Comparison of ENCODE assay signal across 8 cellular contexts in genomic region chr5:893137-893506, GRCh38. TPM values are rescaled to one million over a fixed set of nuclear protein-coding genes. Genes with fewer than 3 reads are reported as not detected.
A peak's percentile ranks its signal among the peaks of the same experiment; 100 is the strongest.
DNase-seq lines count a peak whose midpoint lies in the region; ATAC-seq, FAIRE-seq and TF ChIP-seq lines count a peak whose summit lies in the region.

No MANE protein-coding gene starts in this region.

- H3K4me3 ChIP-seq in SK-N-SH (ENCODE audit: low read depth in 2 of 2, low read length in 1 of 2) = peak overlapping the region; percentile 88 to 92

- no peaks in the 10 kb centered on the region for H3K9me3 ChIP-seq in SK-N-SH

- no peak for TF ChIP-seq CTCF in SK-N-SH (IDR thresholded peaks at IDR 0.05)
- no peak for TF ChIP-seq CTCF in glutamatergic neuron (IDR thresholded peaks at IDR 0.05; ENCODE audit: partially characterized antibody, unreplicated experiment)

- no peaks in the 10 kb centered on the region for H3K36me3 Mint-ChIP-seq in glutamatergic neuron (ENCODE audit: unreplicated experiment)
- H3K36me3 Mint-ChIP-seq in stimulated activated memory B cell treated with anti-CD40 and anti-IgM and Interleukin-4, amounts not matched to agents 10 μg/mL and 1 μg/mL and 100 μg/mL, for 72 hours = peaks cover 40% of the 10 kb centered on the region

- H3K9me2 ChIP-seq in SK-N-SH = no peaks in the 10 kb centered on the region

- TF ChIP-seq EP300 in SK-N-SH (IDR thresholded peaks at IDR 0.05; ENCODE audit: borderline replicate concordance in 1 of 2, low read depth in 1 of 2, low read length in 1 of 2) = no peak

- no peak overlapping the region for H3K27ac Mint-ChIP-seq in glutamatergic neuron (ENCODE audit: unreplicated experiment)
- H3K27ac Mint-ChIP-seq in stimulated activated memory B cell treated with anti-CD40 and anti-IgM and Interleukin-4, amounts not matched to agents 10 μg/mL and 1 μg/mL and 100 μg/mL, for 72 hours = no peak overlapping the region

- no peak overlapping the region for H2AFZ ChIP-seq in SK-N-SH (ENCODE audit: low read depth)

- peaks cover 73% of the 10 kb centered on the region for H3K79me2 ChIP-seq in SK-N-SH (ENCODE audit: insufficient read depth)

- DNase-seq in GM03348 (ENCODE audit: low spot score) (peak; percentile 26), SK-N-SH (peak; percentile 62), glutamatergic neuron (no peak), SK-N-DZ (ENCODE audit: low spot score) (no peak), C1 segment of cervical spinal cord (lab: John Stamatoyannopoulos, UW) (no peak), RCC 7860 (ENCODE audit: low spot score) (no peak)

- H3K9ac ChIP-seq in SK-N-SH = peak overlapping the region; percentile 91

- peak overlapping the region; percentile 100 for H3K4me2 ChIP-seq in SK-N-SH

- no peak overlapping the region; a peak in 1 of 4 replicates for H3K27ac ChIP-seq in SK-N-SH (ENCODE audit: low read depth in 2 of 2, low read length in 1 of 2)

- H3K27me3 Mint-ChIP-seq in glutamatergic neuron (ENCODE audit: unreplicated experiment) = no peaks in the 10 kb centered on the region
- H3K27me3 Mint-ChIP-seq in stimulated activated memory B cell treated with anti-CD40 and anti-IgM and Interleukin-4, amounts not matched to agents 10 μg/mL and 1 μg/mL and 100 μg/mL, for 72 hours = no peaks in the 10 kb centered on the region

- peaks cover 12 to 26% of the 10 kb centered on the region in 2 experiments; a peak in 3 of 4 replicates for H3K4me1 ChIP-seq in SK-N-SH (ENCODE audit: control insufficient read depth in 1 of 2, insufficient read depth in 2 of 2, low read depth in 1 of 2, low read length in 1 of 2)

- H3K27me3 ChIP-seq in SK-N-SH (ENCODE audit: insufficient read depth) = no peaks in the 10 kb centered on the region

- peaks cover 5% of the 10 kb centered on the region for H3K4me1 Mint-ChIP-seq in glutamatergic neuron (ENCODE audit: low read depth, unreplicated experiment)
- H3K4me1 Mint-ChIP-seq in stimulated activated memory B cell treated with anti-CD40 and anti-IgM and Interleukin-4, amounts not matched to agents 10 μg/mL and 1 μg/mL and 100 μg/mL, for 72 hours = peaks cover 14% of the 10 kb centered on the region

- H3K4me3 Mint-ChIP-seq in glutamatergic neuron (ENCODE audit: unreplicated experiment) = peak overlapping the region; percentile 80
- H3K4me3 Mint-ChIP-seq in stimulated activated memory B cell treated with anti-CD40 and anti-IgM and Interleukin-4, amounts not matched to agents 10 μg/mL and 1 μg/mL and 100 μg/mL, for 72 hours = peak overlapping the region; percentile 83

- CTCF ChIA-PET in SK-N-SH (lab: Yijun Ruan, JAX) = interaction anchor here (1.0 to 5.5 kb wide), 5 partner anchors 9 to 446 kb away, joined by 4 to 36 read pairs (median 8); no protein-coding TSS in a partner anchor

- H3F3A ChIP-seq in SK-N-SH (replicated peaks; ENCODE audit: insufficient read depth) = no peaks in the 10 kb centered on the region

- FAIRE-seq in RCC 7860 (lab: Jason Lieb, UNC) = no peak

- no peak for TF ChIP-seq RAD21 in SK-N-SH (IDR thresholded peaks at IDR 0.05; ENCODE audit: low read length)

- POLR2A ChIA-PET in SK-N-SH (lab: Yijun Ruan, JAX) = interaction anchor here (0.7 kb wide), 1 partner anchor 12 kb away, joined by 3 read pairs; no protein-coding TSS in a partner anchor

- peaks cover 5% of the 10 kb centered on the region for H3K9me3 Mint-ChIP-seq in glutamatergic neuron (ENCODE audit: unreplicated experiment)
- no peaks in the 10 kb centered on the region for H3K9me3 Mint-ChIP-seq in stimulated activated memory B cell treated with anti-CD40 and anti-IgM and Interleukin-4, amounts not matched to agents 10 μg/mL and 1 μg/mL and 100 μg/mL, for 72 hours

- peaks cover 28 to 44% of the 10 kb centered on the region in 2 experiments for H3K36me3 ChIP-seq in SK-N-SH (replicated peaks in 1 of 2; ENCODE audit: control insufficient read depth in 1 of 2, insufficient read depth in 2 of 2, low read length in 1 of 2)

- H4K20me1 ChIP-seq in SK-N-SH (ENCODE audit: insufficient read depth) = peaks cover 7% of the 10 kb centered on the region; the same call in 1 of the 2 replicates

- 3% methylated on average over 8 of the region's 31 CpGs for WGBS in SK-N-SH (ENCODE audit: low lambda C conversion rate)

- peak; percentile 10 for ATAC-seq in HG02623 (IDR thresholded peaks at IDR 0.05; ENCODE audit: unreplicated experiment)
- ATAC-seq in stimulated activated memory B cell treated with anti-CD40 and anti-IgM and Interleukin-4, amounts not matched to agents 10 μg/mL and 1 μg/mL and 100 μg/mL, for 72 hours = peak; percentile 22

TF ChIP-seq in SK-N-SH, 30 proteins besides CTCF, POLR2A, EP300 and RAD21 (continues in another document):
- no peak for TF ChIP-seq FOXJ3 (CRISPR knock-in tag; IDR thresholded peaks at IDR 0.05)
- no peak for TF ChIP-seq USF1 (IDR thresholded peaks at IDR 0.05; ENCODE audit: borderline replicate concordance, low read depth)
- no peak for TF ChIP-seq RCOR1 (IDR thresholded peaks at IDR 0.05; ENCODE audit: low read length)
- TF ChIP-seq FOSL2 (IDR thresholded peaks at IDR 0.05; ENCODE audit: borderline replicate concordance, low read depth) = no peak
- no peak for TF ChIP-seq POLR2AphosphoS5 (IDR thresholded peaks at IDR 0.05; ENCODE audit: low read depth, low read length)
- TF ChIP-seq JUND (IDR thresholded peaks at IDR 0.05) = no peak
- TF ChIP-seq YY1 (IDR thresholded peaks at IDR 0.05; ENCODE audit: low read depth) = no peak
- no peak for TF ChIP-seq PBX3 (IDR thresholded peaks at IDR 0.05)
- TF ChIP-seq REST (IDR thresholded peaks at IDR 0.05; ENCODE audit: low read depth, low read length) = no peak

RNA-seq across cellular contexts. Expression of gene TRIP13, which starts 0.4 kb away (rescaled TPM):
- 21.2 and 24.1 TPM in 2 replicates for polyA plus RNA-seq in SK-N-SH (2012; rRNA removed)
- 22.3 and 22.7 TPM in 2 replicates for polyA plus RNA-seq in SK-N-SH (2012; cell fraction: cytosol; rRNA removed)
- 20.1 and 28.8 TPM in 2 replicates for polyA plus RNA-seq in SK-N-SH (2012; cell fraction: nucleus; rRNA removed)
- 3.9 TPM for total RNA-seq in glutamatergic neuron (ENCODE audit: unreplicated experiment)
- 73.1 and 86.6 TPM in 2 replicates for polyA plus RNA-seq in SK-N-DZ (2014; cell fraction: cytosol; rRNA removed)
- polyA plus RNA-seq in SK-N-DZ (2014; cell fraction: nucleus; rRNA removed) = 115 and 119 TPM in 2 replicates

RNA-seq across cellular contexts. Expression of gene BRD9, which starts 0.5 kb away (rescaled TPM):
- 17.5 and 19.5 TPM in 2 replicates for polyA plus RNA-seq in SK-N-SH (2012; rRNA removed)
- 14.2 and 14.8 TPM in 2 replicates for polyA plus RNA-seq in SK-N-SH (2012; cell fraction: cytosol; rRNA removed)
- 67.3 and 75.1 TPM in 2 replicates for polyA plus RNA-seq in SK-N-SH (2012; cell fraction: nucleus; rRNA removed)
- 104 TPM for total RNA-seq in glutamatergic neuron (ENCODE audit: unreplicated experiment)
- polyA plus RNA-seq in SK-N-DZ (2014; cell fraction: cytosol; rRNA removed) = 42.9 and 45.0 TPM in 2 replicates
- 93.2 and 155 TPM in 2 replicates for polyA plus RNA-seq in SK-N-DZ (2014; cell fraction: nucleus; rRNA removed)

RNA-seq across cellular contexts. Expression of gene ZDHHC11, which starts 42.3 kb away (rescaled TPM):
- polyA plus RNA-seq in SK-N-SH (2012; rRNA removed) = 0.65 and 0.76 TPM in 2 replicates
- polyA plus RNA-seq in SK-N-SH (2012; cell fraction: cytosol; rRNA removed) = 0.13 and 0.39 TPM in 2 replicates
- polyA plus RNA-seq in SK-N-SH (2012; cell fraction: nucleus; rRNA removed) = 7.1 and 7.4 TPM in 2 replicates
- 73.0 TPM for total RNA-seq in glutamatergic neuron (ENCODE audit: unreplicated experiment)
- 2.6 and 2.8 TPM in 2 replicates for polyA plus RNA-seq in SK-N-DZ (2014; cell fraction: cytosol; rRNA removed)
- polyA plus RNA-seq in SK-N-DZ (2014; cell fraction: nucleus; rRNA removed) = 55.7 and 56.0 TPM in 2 replicates

Comparison
In these comparisons a context has a peak if more than half of its experiments do, and no peak if none do; other contexts are left out.
1. DNase-seq: peak in GM03348 (single experiment) and SK-N-SH (single experiment); none in glutamatergic neuron (single experiment), SK-N-DZ (single experiment), C1 segment of cervical spinal cord (0 of 14) and RCC 7860 (single experiment).